ENCODE assay signal across 9 cellular contexts in genomic region chr10:52566471-52567246, GRCh38.
DNase-seq lines count a peak whose midpoint lies in the region; ATAC-seq and TF ChIP-seq lines count a peak whose summit lies in the region.
"Had no signal": no experiment of that assay in that cellular context is flagged by ENCODE, and none has a peak within 500 bp of the region (broad histone marks: within the 10 kb centered on the region; RNA-seq: fewer than 3 reads in every experiment).

No MANE protein-coding gene starts in this region.

- H3K27me3 ChIP-seq in dorsolateral prefrontal cortex, result peaks cover 0 to 19% (median 0%) of the 10 kb centered on the region in 45 donors
- no peaks in the 10 kb centered on the region for H3K27me3 ChIP-seq in CD8-positive, alpha-beta memory T cell (ENCODE audit: insufficient read depth, low read length, poor library complexity, severe bottlenecking)

- H3K27ac ChIP-seq in dorsolateral prefrontal cortex, result no peak overlapping the region
- H3K27ac ChIP-seq in CD8-positive, alpha-beta memory T cell (ENCODE audit: low read depth, low read length), result no peak overlapping the region
- H3K27ac ChIP-seq: pancreas had no signal

- intact Hi-C loops in dorsolateral prefrontal cortex (cut with DNase I), result no loop called here

- CTCF ChIA-PET in CD8-positive, alpha-beta memory T cell (lab: Charles Lee), result no interaction called here

- no peaks in the 10 kb centered on the region for H3K4me1 ChIP-seq in CD8-positive, alpha-beta memory T cell (ENCODE audit: insufficient read depth, low read length)
- H3K4me1 ChIP-seq: pancreas had no signal

- ATAC-seq in HG03025 (IDR thresholded peaks at IDR 0.05; ENCODE audit: low FRiP score, unreplicated experiment) (no peak), HG03280 (IDR thresholded peaks at IDR 0.05; ENCODE audit: unreplicated experiment) (no peak)

- H3K4me3 Mint-ChIP-seq in CD8-positive, alpha-beta memory T cell, result no peak overlapping the region

- TF ChIP-seq CTCF in GM13977 (IDR thresholded peaks at IDR 0.05; ENCODE audit: extremely low read depth, insufficient read depth, missing control alignments) (peak; percentile 30), dorsolateral prefrontal cortex (IDR thresholded peaks at IDR 0.05 in 54 of 56, conservative IDR thresholded peaks at IDR 0.05 in 2 of 56; ENCODE audit: low read depth in 1 of 56, partially characterized antibody in 56 of 56) (peak in 45 of 56 donors; percentile 11 to 55 (median 33))

- no peaks in the 10 kb centered on the region for H3K36me3 Mint-ChIP-seq in CD8-positive, alpha-beta memory T cell

- H3K9me3 Mint-ChIP-seq in CD8-positive, alpha-beta memory T cell, result peaks cover 4 to 22% (median 11%) of the 10 kb centered on the region in 5 donors

- no peaks in the 10 kb centered on the region for H3K4me1 Mint-ChIP-seq in CD8-positive, alpha-beta memory T cell

- H3K27ac Mint-ChIP-seq in CD8-positive, alpha-beta memory T cell, result no peak overlapping the region

- no peak overlapping the region for H3K4me3 ChIP-seq in dorsolateral prefrontal cortex
- no peak overlapping the region for H3K4me3 ChIP-seq in CD8-positive, alpha-beta memory T cell (ENCODE audit: low read length)
- H3K4me3 ChIP-seq: pancreas had no signal

- no peaks in the 10 kb centered on the region for H3K27me3 Mint-ChIP-seq in CD8-positive, alpha-beta memory T cell

- no peaks in the 10 kb centered on the region for H3K36me3 ChIP-seq in CD8-positive, alpha-beta memory T cell (ENCODE audit: insufficient read depth, low read length)
- H3K36me3 ChIP-seq: pancreas had no signal

- in situ Hi-C loops in GM13977 (cut with MboI; ENCODE audit: low pct_unique_long_range_greater_than_20kb, low sequenced_read_pairs, unreplicated experiment), result no loop called here

- DNase-seq in GM13977 (ENCODE audit: low spot score) (no peak), MV-4-11 (lab: John Stamatoyannopoulos, UW) (peak; percentile 6), dorsolateral prefrontal cortex (no peak), pons (ENCODE audit: low spot score) (peak; percentile 5), NCI-H128 (lab: John Stamatoyannopoulos, UW; ENCODE audit: unreplicated experiment) (no peak)
- no peak for DNase-seq in CD8-positive, alpha-beta memory T cell
- DNase-seq: pancreas had no signal

- no peaks in the 10 kb centered on the region for H3K9me3 ChIP-seq in CD8-positive, alpha-beta memory T cell (ENCODE audit: low read length)
- H3K9me3 ChIP-seq: pancreas had no signal

- POLR2A ChIA-PET in CD8-positive, alpha-beta memory T cell (lab: Charles Lee), result interaction anchor here (0.5 kb wide), 1 partner anchor 14 kb away, joined by 3 read pairs; no protein-coding TSS in a partner anchor

Comparison
In these comparisons a context has a peak if more than half of its experiments do, and no peak if none do; other contexts are left out.
1. DNase-seq: peak in MV-4-11 (single experiment) and pons (single experiment); none in GM13977 (single experiment), dorsolateral prefrontal cortex (0 of 10), NCI-H128 (single experiment) and CD8-positive, alpha-beta memory T cell (0 of 5).